32 cellular contexts compared by ENCODE assay signal in the genomic region with DNA sequence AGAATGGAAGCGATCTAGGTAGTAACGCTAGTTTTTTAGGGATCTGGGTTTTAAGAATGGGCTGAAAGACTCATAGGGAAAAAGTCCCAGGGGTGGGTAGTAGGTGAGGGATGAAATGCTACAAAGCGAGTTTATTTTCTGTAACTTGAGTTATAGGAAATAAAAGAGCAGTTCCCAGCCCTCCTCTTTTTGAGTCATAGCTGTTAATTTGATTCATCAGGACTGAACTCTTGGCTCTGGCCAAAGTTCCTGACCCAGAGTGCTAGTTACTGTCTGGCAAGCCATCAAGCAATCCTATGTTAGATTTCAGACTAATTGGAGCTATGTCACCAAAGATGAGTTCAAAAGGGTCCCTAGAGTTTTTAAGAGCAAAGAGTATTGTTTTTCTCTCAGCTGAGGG. TPM values are rescaled to one million over a fixed set of nuclear protein-coding genes. Genes with fewer than 3 reads are reported as not detected.
"Had no signal": no experiment of that assay in that cellular context is flagged by ENCODE, and none has a peak within 500 bp of the region (broad histone marks: within the 10 kb centered on the region; RNA-seq: fewer than 3 reads in every experiment).

No MANE protein-coding gene starts in this region.

- DNase-seq: activated CD4-positive, alpha-beta T cell treated with anti-CD3 and anti-CD28 coated beads for 48 hours; activated CD4-positive, alpha-beta T cell treated with anti-CD3 and anti-CD28 coated beads, Interleukin-2, amount 50 U/mL, for 48 hours; activated CD8-positive, alpha-beta memory T cell treated with anti-CD3 and anti-CD28 coated beads for 24 hours; activated effector memory CD4-positive, alpha-beta T cell treated with anti-CD3 and anti-CD28 coated beads, Interleukin-2, amount 50 U/mL, for 16 hours; activated naive CD4-positive, alpha-beta T cell treated with anti-CD3 and anti-CD28 coated beads, Interleukin-2, amount 10 ng/mL, durations not matched to agents 7 days and 5 days; activated naive CD8-positive, alpha-beta T cell treated with anti-CD3 and anti-CD28 coated beads, Interleukin-2, amount 10 ng/mL, durations not matched to agents 7 days and 5 days; brain microvascular endothelial cell; dorsolateral prefrontal cortex; effector memory CD4-positive, alpha-beta T cell; head of caudate nucleus; hippocampal formation; kidney; lower lobe of right lung; mesenchymal stem cell; right lobe of liver; stimulated activated CD4-positive, alpha-beta T cell treated with anti-CD3 and anti-CD28 coated beads, Interleukin-1b, Interleukin-23, amount 100 ng/mL, for 48 hours; stimulated activated CD4-positive, alpha-beta T cell treated with anti-CD3 and anti-CD28 coated beads, Interleukin-4, amount 100 ng/mL, for 4 hours; stimulated activated CD8-positive, alpha-beta memory T cell treated with anti-CD3 and anti-CD28 coated beads, Interleukin-4, amount 100 ng/mL, for 48 hours; stomach; T-helper 1 cell; thyroid gland; upper lobe of left lung had no signal

- H3K9me3 ChIP-seq: ascending aorta, lower lobe of right lung, right lobe of liver, stomach, thyroid gland, upper lobe of left lung, vagina had no signal

- ATAC-seq: activated CD4-positive, CD25-positive, alpha-beta regulatory T cell treated with anti-CD3 and anti-CD28 coated beads, Interleukin-2, amount 50 U/mL, for 24 hours; lower lobe of right lung; natural killer cell treated with Interleukin-12 subunit alpha and Interleukin-12 subunit beta and Interleukin-15 and Interleukin-18, amount 100 ng/mL, for 72 hours; stimulated activated memory B cell treated with anti-CD40 and anti-IgM and Interleukin-4, amounts not matched to agents 10 μg/mL and 1 μg/mL and 100 μg/mL, for 72 hours had no signal

- H3K36me3 ChIP-seq: ascending aorta, brain microvascular endothelial cell, lower lobe of right lung, right lobe of liver, stomach, thyroid gland, upper lobe of left lung, vagina had no signal

- FAIRE-seq: kidney had no signal

- H3K4me3 ChIP-seq: ascending aorta, coronary artery, dorsolateral prefrontal cortex, lower lobe of right lung, right lobe of liver, skin epidermis, stomach, thyroid gland, upper lobe of left lung, vagina had no signal

- H3K4me1 ChIP-seq: ascending aorta, vagina had no signal

- H3K27me3 ChIP-seq: ascending aorta, brain microvascular endothelial cell, dorsolateral prefrontal cortex, right lobe of liver, stomach, thyroid gland, upper lobe of left lung, vagina had no signal

- H3K27ac ChIP-seq: ascending aorta, brain microvascular endothelial cell, coronary artery, dorsolateral prefrontal cortex, lower lobe of right lung, right lobe of liver, skin epidermis, stomach, thyroid gland, upper lobe of left lung, vagina had no signal

RNA-seq across cellular contexts. Expression of a gene that starts 17.4 kb away (rescaled TPM):
- total RNA-seq: activated naive CD8-positive, alpha-beta T cell treated with anti-CD3 and anti-CD28 coated beads, Interleukin-2, amount 10 ng/mL, durations not matched to agents 7 days and 5 days; activated T-helper 1 cell treated with anti-CD3 and anti-CD28 coated beads, Interleukin-12 subunit alpha, Interleukin-12 subunit beta, Interleukin-2, Interleukin-4 antibody, amounts not matched to agents 30 ng/mL and 10 ng/mL and 1 ng/mL, durations not matched to agents 14 hours and 24 hours and 36 hours; myocyte; natural killer cell treated with Interleukin-12 subunit alpha and Interleukin-12 subunit beta and Interleukin-15 and Interleukin-18, amount 100 ng/mL, for 72 hours; osteocyte had no signal
